Comparison of ENCODE assay signal across 15 cellular contexts in the genomic region with DNA sequence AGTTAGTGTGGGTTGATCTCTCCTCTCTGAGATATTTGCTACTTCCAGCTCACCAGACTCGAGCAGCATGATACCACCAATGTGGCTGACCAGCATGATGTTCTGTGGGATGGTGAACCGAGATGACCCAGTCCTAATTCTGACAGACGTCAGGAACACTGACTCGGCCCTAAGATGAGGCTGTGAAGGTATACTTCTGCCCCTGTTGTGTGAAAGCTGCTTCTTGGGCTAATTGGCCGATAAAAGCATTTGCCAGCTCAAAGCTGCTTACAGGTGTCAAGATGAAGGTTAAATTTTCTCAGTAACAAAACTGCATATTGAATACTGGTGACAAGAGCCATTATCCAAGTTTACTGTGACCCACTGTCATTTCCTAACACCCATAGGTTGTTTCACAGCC.
DNase-seq lines count a peak whose midpoint lies in the region; ATAC-seq and TF ChIP-seq lines count a peak whose summit lies in the region.
"Had no signal": no experiment of that assay in that cellular context is flagged by ENCODE, and none has a peak within 500 bp of the region (broad histone marks: within the 10 kb centered on the region; RNA-seq: fewer than 3 reads in every experiment).

No MANE protein-coding gene starts in this region.

- no peak for TF ChIP-seq CTCF in HEK293 (tag by site-specific recombination; IDR thresholded peaks at IDR 0.05)
- TF ChIP-seq CTCF in right atrium auricular region (IDR thresholded peaks at IDR 0.05) = no peak

- H3K36me3 ChIP-seq in HEK293 (ENCODE audit: control insufficient read depth in 2 of 2, insufficient read depth in 1 of 2, low read length in 2 of 2) = no peaks in the 10 kb centered on the region
- H3K36me3 ChIP-seq in right atrium auricular region = no peaks in the 10 kb centered on the region
- H3K36me3 ChIP-seq: BLaER1 treated with 17β-estradiol and CSF1 and Interleukin-3, amounts not matched to agents 10 nM and 100 nM had no signal

- H3K4me1 ChIP-seq in HEK293 (ENCODE audit: control insufficient read depth, insufficient read depth, low read length) (no peaks in the 10 kb centered on the region), right atrium auricular region (peaks cover 0 to 3% of the 10 kb centered on the region in 2 donors)

- H3K9me3 ChIP-seq in HEK293 (ENCODE audit: control insufficient read depth, insufficient read depth, low read depth, low read length) = no peaks in the 10 kb centered on the region
- H3K9me3 ChIP-seq in right atrium auricular region = no peaks in the 10 kb centered on the region

- CTCF ChIA-PET in HEK293 (lab: Yijun Ruan, JAX) = interaction anchor here (1.6 kb wide), 1 partner anchor 10 kb away, joined by 3 read pairs; no protein-coding TSS in a partner anchor

- no peak overlapping the region for H3K4me3 ChIP-seq in HEK293 (ENCODE audit: low read depth, low read length)
- H3K4me3 ChIP-seq in right atrium auricular region = no peak overlapping the region
- H3K4me3 ChIP-seq: BLaER1 treated with 17β-estradiol and CSF1 and Interleukin-3, amounts not matched to agents 10 nM and 100 nM had no signal

- no peak for ATAC-seq in HG03469 (IDR thresholded peaks at IDR 0.05; ENCODE audit: unreplicated experiment)
- ATAC-seq: CD8-positive, alpha-beta T cell; HCT116 had no signal

- POLR2A ChIA-PET in HEK293 (lab: Yijun Ruan, JAX) = no interaction called here

- H3K27ac ChIP-seq in HEK293 (ENCODE audit: extremely low read depth, low read depth, low read length) = no peak overlapping the region
- H3K27ac ChIP-seq in right atrium auricular region = no peak overlapping the region
- H3K27ac ChIP-seq: BLaER1 treated with 17β-estradiol and CSF1 and Interleukin-3, amounts not matched to agents 10 nM and 100 nM had no signal

- DNase-seq in ecto neural progenitor cell (ENCODE audit: low spot score) = peak; percentile 8
- DNase-seq in mesenteric fat pad (ENCODE audit: low spot score) = peak; percentile 37
- peak; percentile 14 for DNase-seq in stimulated activated CD8-positive, alpha-beta memory T cell treated with anti-CD3 and anti-CD28 coated beads, Interleukin-4, amount 100 ng/mL, for 48 hours
- DNase-seq in right atrium auricular region (ENCODE audit: low spot score) = no peak
- DNase-seq in stimulated activated CD4-positive, alpha-beta T cell treated with anti-CD3 and anti-CD28 coated beads, Interleukin-4, amount 100 ng/mL, for 24 hours = no peak
- DNase-seq: Calu3, DMS79 treated with DMSO at 0.1 percent for 48 hours, GF-D8, GOT3, H7 had no signal

- peaks cover 0 to 6% of the 10 kb centered on the region in 2 donors for H3K27me3 ChIP-seq in right atrium auricular region

TF ChIP-seq in HEK293, 187 proteins besides CTCF, POLR2A, EP300 and RAD21:
- peak; percentile 90 for TF ChIP-seq ZNF157 (tag by site-specific recombination; IDR thresholded peaks at IDR 0.05)
- TF ChIP-seq ZNF658 (tag by site-specific recombination; IDR thresholded peaks at IDR 0.05) = no peak
- no peak for TF ChIP-seq GFI1B (tag by site-specific recombination; IDR thresholded peaks at IDR 0.05)
- TF ChIP-seq, protein P1, sequence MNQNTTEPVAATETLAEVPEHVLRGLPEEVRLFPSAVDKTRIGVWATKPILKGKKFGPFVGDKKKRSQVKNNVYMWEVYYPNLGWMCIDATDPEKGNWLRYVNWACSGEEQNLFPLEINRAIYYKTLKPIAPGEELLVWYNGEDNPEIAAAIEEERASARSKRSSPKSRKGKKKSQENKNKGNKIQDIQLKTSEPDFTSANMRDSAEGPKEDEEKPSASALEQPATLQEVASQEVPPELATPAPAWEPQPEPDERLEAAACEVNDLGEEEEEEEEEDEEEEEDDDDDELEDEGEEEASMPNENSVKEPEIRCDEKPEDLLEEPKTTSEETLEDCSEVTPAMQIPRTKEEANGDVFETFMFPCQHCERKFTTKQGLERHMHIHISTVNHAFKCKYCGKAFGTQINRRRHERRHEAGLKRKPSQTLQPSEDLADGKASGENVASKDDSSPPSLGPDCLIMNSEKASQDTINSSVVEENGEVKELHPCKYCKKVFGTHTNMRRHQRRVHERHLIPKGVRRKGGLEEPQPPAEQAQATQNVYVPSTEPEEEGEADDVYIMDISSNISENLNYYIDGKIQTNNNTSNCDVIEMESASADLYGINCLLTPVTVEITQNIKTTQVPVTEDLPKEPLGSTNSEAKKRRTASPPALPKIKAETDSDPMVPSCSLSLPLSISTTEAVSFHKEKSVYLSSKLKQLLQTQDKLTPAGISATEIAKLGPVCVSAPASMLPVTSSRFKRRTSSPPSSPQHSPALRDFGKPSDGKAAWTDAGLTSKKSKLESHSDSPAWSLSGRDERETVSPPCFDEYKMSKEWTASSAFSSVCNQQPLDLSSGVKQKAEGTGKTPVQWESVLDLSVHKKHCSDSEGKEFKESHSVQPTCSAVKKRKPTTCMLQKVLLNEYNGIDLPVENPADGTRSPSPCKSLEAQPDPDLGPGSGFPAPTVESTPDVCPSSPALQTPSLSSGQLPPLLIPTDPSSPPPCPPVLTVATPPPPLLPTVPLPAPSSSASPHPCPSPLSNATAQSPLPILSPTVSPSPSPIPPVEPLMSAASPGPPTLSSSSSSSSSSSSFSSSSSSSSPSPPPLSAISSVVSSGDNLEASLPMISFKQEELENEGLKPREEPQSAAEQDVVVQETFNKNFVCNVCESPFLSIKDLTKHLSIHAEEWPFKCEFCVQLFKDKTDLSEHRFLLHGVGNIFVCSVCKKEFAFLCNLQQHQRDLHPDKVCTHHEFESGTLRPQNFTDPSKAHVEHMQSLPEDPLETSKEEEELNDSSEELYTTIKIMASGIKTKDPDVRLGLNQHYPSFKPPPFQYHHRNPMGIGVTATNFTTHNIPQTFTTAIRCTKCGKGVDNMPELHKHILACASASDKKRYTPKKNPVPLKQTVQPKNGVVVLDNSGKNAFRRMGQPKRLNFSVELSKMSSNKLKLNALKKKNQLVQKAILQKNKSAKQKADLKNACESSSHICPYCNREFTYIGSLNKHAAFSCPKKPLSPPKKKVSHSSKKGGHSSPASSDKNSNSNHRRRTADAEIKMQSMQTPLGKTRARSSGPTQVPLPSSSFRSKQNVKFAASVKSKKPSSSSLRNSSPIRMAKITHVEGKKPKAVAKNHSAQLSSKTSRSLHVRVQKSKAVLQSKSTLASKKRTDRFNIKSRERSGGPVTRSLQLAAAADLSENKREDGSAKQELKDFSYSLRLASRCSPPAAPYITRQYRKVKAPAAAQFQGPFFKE (tag by site-specific recombination; IDR thresholded peaks at IDR 0.05; ENCODE audit: borderline replicate concordance) = no peak

Comparison
In these comparisons a context has a peak if more than half of its experiments do, and no peak if none do; other contexts are left out.
1. DNase-seq: peak in ecto neural progenitor cell (single experiment), mesenteric fat pad (single experiment) and stimulated activated CD8-positive, alpha-beta memory T cell treated with anti-CD3 and anti-CD28 coated beads, Interleukin-4, amount 100 ng/mL, for 48 hours (single experiment); none in right atrium auricular region (single experiment) and stimulated activated CD4-positive, alpha-beta T cell treated with anti-CD3 and anti-CD28 coated beads, Interleukin-4, amount 100 ng/mL, for 24 hours (single experiment).